ENCODE assay signal across 8 cellular contexts in genomic region chr2:17752281-17752680, GRCh38.
DNase-seq lines count a peak whose midpoint lies in the region; ATAC-seq and TF ChIP-seq lines count a peak whose summit lies in the region.

No MANE protein-coding gene starts in this region.

- no peaks in the 10 kb centered on the region for H3K27me3 Mint-ChIP-seq in T-helper 2 cell treated with Interferon-gamma antibody and Interleukin-4, amounts not matched to agents 5 μg/mL and 100 μg/mL, for 36 hours (ENCODE audit: low read depth)

- peaks cover 36% of the 10 kb centered on the region for H3K4me1 Mint-ChIP-seq in T-helper 2 cell treated with Interferon-gamma antibody and Interleukin-4, amounts not matched to agents 5 μg/mL and 100 μg/mL, for 36 hours (ENCODE audit: low read depth)

- H3K36me3 Mint-ChIP-seq in T-helper 2 cell treated with Interferon-gamma antibody and Interleukin-4, amounts not matched to agents 5 μg/mL and 100 μg/mL, for 36 hours (ENCODE audit: low read depth): peaks cover 8% of the 10 kb centered on the region

- no peak overlapping the region for H3K27ac ChIP-seq in coronary artery

- DNase-seq in T-helper 2 cell treated with Interferon-gamma antibody and Interleukin-4, amounts not matched to agents 5 μg/mL and 100 μg/mL, for 36 hours (ENCODE audit: low spot score): no peak
- DNase-seq in T-helper 2 cell: no peak
- no peak for DNase-seq in coronary artery (ENCODE audit: low spot score)
- no peak for DNase-seq in skeletal muscle cell (ENCODE audit: low read depth)
- DNase-seq in NCI-H2171 (lab: John Stamatoyannopoulos, UW): no peak

- no peak for TF ChIP-seq CTCF in coronary artery (IDR thresholded peaks at IDR 0.05)

- peak overlapping the region; percentile 7 for H3K27ac Mint-ChIP-seq in T-helper 2 cell treated with Interferon-gamma antibody and Interleukin-4, amounts not matched to agents 5 μg/mL and 100 μg/mL, for 36 hours

- ATAC-seq in HG03565 (IDR thresholded peaks at IDR 0.05; ENCODE audit: unreplicated experiment) (peak; percentile 20), HG02571 (IDR thresholded peaks at IDR 0.05; ENCODE audit: unreplicated experiment) (no peak), HG03521 (IDR thresholded peaks at IDR 0.05; ENCODE audit: unreplicated experiment) (no peak)

- H3K4me3 ChIP-seq in coronary artery (peak overlapping the region; percentile 93), skeletal muscle cell (ENCODE audit: low read depth, low read length) (peak overlapping the region; percentile 94)

- peak overlapping the region; percentile 87 for H3K4me3 Mint-ChIP-seq in T-helper 2 cell treated with Interferon-gamma antibody and Interleukin-4, amounts not matched to agents 5 μg/mL and 100 μg/mL, for 36 hours

- H3K9me3 Mint-ChIP-seq in T-helper 2 cell treated with Interferon-gamma antibody and Interleukin-4, amounts not matched to agents 5 μg/mL and 100 μg/mL, for 36 hours: no peaks in the 10 kb centered on the region
